Comparison of ENCODE assay signal across 13 cellular contexts in genomic region chr1:104467590-104467989, GRCh38.
A peak's percentile ranks its signal among the peaks of the same experiment; 100 is the strongest.
DNase-seq lines count a peak whose midpoint lies in the region; ATAC-seq and TF ChIP-seq lines count a peak whose summit lies in the region.
"Had no signal": no experiment of that assay in that cellular context is flagged by ENCODE, and none has a peak within 500 bp of the region (broad histone marks: within the 10 kb centered on the region; RNA-seq: fewer than 3 reads in every experiment).

No MANE protein-coding gene starts in this region.

- no peaks in the 10 kb centered on the region for H3K79me2 ChIP-seq in KMS-11 (ENCODE audit: insufficient read depth, low read depth)

- H3K4me1 ChIP-seq in KMS-11 (ENCODE audit: low read depth, poor library complexity, severe bottlenecking): no peaks in the 10 kb centered on the region

- ATAC-seq in GM19324 (IDR thresholded peaks at IDR 0.05; ENCODE audit: low FRiP score, unreplicated experiment) (peak; percentile 44), HG02885 (IDR thresholded peaks at IDR 0.05; ENCODE audit: poor library complexity, unreplicated experiment) (peak; percentile 63)

- H3K27ac ChIP-seq in KMS-11 (peak overlapping the region; percentile 45; the same call in 1 of the 2 replicates), brain microvascular endothelial cell (no peak overlapping the region)

- H2AFZ ChIP-seq in KMS-11 (ENCODE audit: low read depth): peak overlapping the region; percentile 89

- H3K27me3 ChIP-seq in KMS-11 (ENCODE audit: insufficient read depth, low read depth) (no peaks in the 10 kb centered on the region), brain microvascular endothelial cell (replicated peaks) (no peaks in the 10 kb centered on the region)

- H3K36me3 ChIP-seq in KMS-11 (ENCODE audit: insufficient read depth) (no peaks in the 10 kb centered on the region), brain microvascular endothelial cell (replicated peaks) (no peaks in the 10 kb centered on the region)

- H3K4me3 ChIP-seq in KMS-11 (IDR thresholded peaks at IDR 0.05; ENCODE audit: insufficient read depth, low read depth, low read length): no peak overlapping the region
- no peak overlapping the region for H3K4me3 ChIP-seq in brain microvascular endothelial cell (ENCODE audit: low read depth, low read length)

- DNase-seq in A172 (ENCODE audit: low spot score) (peak; percentile 8), NCI-H187 (lab: John Stamatoyannopoulos, UW) (no peak), GM13977 (ENCODE audit: low spot score) (no peak), brain microvascular endothelial cell (no peak), EL (no peak)
- DNase-seq: HFFc6, immature natural killer cell, NCI-H2171, retina, substantia nigra had no signal

- no peaks in the 10 kb centered on the region for H4K20me1 ChIP-seq in KMS-11 (ENCODE audit: insufficient read depth)

- H3K9ac ChIP-seq in KMS-11: peak overlapping the region; percentile 27; the same call in 1 of the 2 replicates

- TF ChIP-seq CTCF in KMS-11 (conservative IDR thresholded peaks at IDR 0.05; ENCODE audit: low read depth, low read length) (no peak), GM13977 (IDR thresholded peaks at IDR 0.05; ENCODE audit: extremely low read depth, insufficient read depth, missing control alignments) (no peak), brain microvascular endothelial cell (IDR thresholded peaks at IDR 0.05; ENCODE audit: low read depth, low read length, missing control alignments) (no peak)

- in situ Hi-C loops in GM13977 (cut with MboI; ENCODE audit: low pct_unique_long_range_greater_than_20kb, low sequenced_read_pairs, unreplicated experiment): no loop called here
- in situ Hi-C loops in brain microvascular endothelial cell (cut with HindIII; ENCODE audit: low pct_ligation_motif_present, low sequenced_read_pairs): no loop called here

- H3K4me2 ChIP-seq in KMS-11: peak overlapping the region; percentile 36; the same call in 1 of the 2 replicates
